Comparison of ENCODE assay signal across 12 cellular contexts in the genomic region with DNA sequence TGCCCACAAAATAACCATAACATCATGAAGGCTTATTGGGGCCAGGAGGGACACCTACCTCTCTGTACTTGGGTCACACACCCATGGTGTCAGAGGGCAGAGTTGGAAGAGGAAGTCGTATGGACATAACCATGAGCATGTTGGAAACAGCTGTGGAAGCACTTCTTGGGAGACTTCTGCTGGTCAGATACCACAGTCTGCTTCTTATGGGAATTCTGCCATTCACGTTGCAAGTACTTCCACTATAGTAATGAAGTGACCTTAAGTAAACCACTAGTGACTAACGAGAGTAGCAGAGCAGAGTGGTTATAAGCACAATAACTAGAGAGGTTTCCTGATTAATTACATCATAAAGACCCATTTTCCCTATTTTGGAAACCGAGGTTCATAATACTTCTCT.
"Had no signal": no experiment of that assay in that cellular context is flagged by ENCODE, and none has a peak within 500 bp of the region (broad histone marks: within the 10 kb centered on the region; RNA-seq: fewer than 3 reads in every experiment).

No MANE protein-coding gene starts in this region.

- H2AFZ ChIP-seq: neural progenitor cell had no signal

- H3K4me3 ChIP-seq: colonic mucosa, neural progenitor cell, pancreas, upper lobe of left lung had no signal

- H3K4me3 Mint-ChIP-seq: activated B cell treated with CpG ODN at 0.5 μM for 24 hours; activated CD4-positive, alpha-beta T cell treated with anti-CD3 and anti-CD28 coated beads, Interleukin-2, amount 10 ng/mL, durations not matched to agents 24 days and 14 days; activated naive CD4-positive, alpha-beta T cell treated with anti-CD3 and anti-CD28 coated beads, Interleukin-2, amount 50 U/mL, for 24 hours; neural progenitor cell; stimulated activated naive CD8-positive, alpha-beta T cell treated with anti-CD3 and anti-CD28 coated beads, Interleukin-15, Interleukin-2, amounts not matched to agents 100 ng/mL and 50 ng/mL, for 24 hours had no signal

- H3K4me1 ChIP-seq: colonic mucosa, pancreas, upper lobe of left lung had no signal

- H3K36me3 Mint-ChIP-seq: activated naive CD4-positive, alpha-beta T cell treated with anti-CD3 and anti-CD28 coated beads, Interleukin-2, amount 50 U/mL, for 24 hours; neural progenitor cell had no signal

- H3K27me3 ChIP-seq: colonic mucosa, neural progenitor cell, pancreas, upper lobe of left lung had no signal

- H3K9me3 Mint-ChIP-seq: activated B cell treated with CpG ODN at 0.5 μM for 24 hours; activated CD4-positive, alpha-beta T cell treated with anti-CD3 and anti-CD28 coated beads, Interleukin-2, amount 10 ng/mL, durations not matched to agents 24 days and 14 days; activated naive CD4-positive, alpha-beta T cell treated with anti-CD3 and anti-CD28 coated beads, Interleukin-2, amount 50 U/mL, for 24 hours; neural progenitor cell; stimulated activated naive CD8-positive, alpha-beta T cell treated with anti-CD3 and anti-CD28 coated beads, Interleukin-15, Interleukin-2, amounts not matched to agents 100 ng/mL and 50 ng/mL, for 24 hours had no signal

- H3K36me3 ChIP-seq: colonic mucosa, neural progenitor cell, pancreas, upper lobe of left lung had no signal

- FAIRE-seq: pancreas had no signal

- H3K27ac ChIP-seq: colonic mucosa, neural progenitor cell, pancreas, upper lobe of left lung had no signal

- H3K4me1 Mint-ChIP-seq: activated B cell treated with CpG ODN at 0.5 μM for 24 hours; activated CD4-positive, alpha-beta T cell treated with anti-CD3 and anti-CD28 coated beads, Interleukin-2, amount 10 ng/mL, durations not matched to agents 24 days and 14 days; activated naive CD4-positive, alpha-beta T cell treated with anti-CD3 and anti-CD28 coated beads, Interleukin-2, amount 50 U/mL, for 24 hours had no signal

- DNase-seq: activated B cell treated with CpG ODN at 0.5 μM for 24 hours; activated CD4-positive, alpha-beta T cell treated with anti-CD3 and anti-CD28 coated beads, Interleukin-2, amount 10 ng/mL, durations not matched to agents 24 days and 14 days; colonic mucosa; hippocampal formation; pancreas; stimulated activated CD4-positive, alpha-beta T cell treated with anti-CD3 and anti-CD28 coated beads, Interleukin-4, amount 100 ng/mL, for 1 hour; stimulated activated CD8-positive, alpha-beta memory T cell treated with anti-CD3 and anti-CD28 coated beads, Interleukin-4, amount 100 ng/mL, for 48 hours; T-helper 1 cell; upper lobe of left lung had no signal

- H3K27me3 Mint-ChIP-seq: activated B cell treated with CpG ODN at 0.5 μM for 24 hours; activated CD4-positive, alpha-beta T cell treated with anti-CD3 and anti-CD28 coated beads, Interleukin-2, amount 10 ng/mL, durations not matched to agents 24 days and 14 days; activated naive CD4-positive, alpha-beta T cell treated with anti-CD3 and anti-CD28 coated beads, Interleukin-2, amount 50 U/mL, for 24 hours; stimulated activated naive CD8-positive, alpha-beta T cell treated with anti-CD3 and anti-CD28 coated beads, Interleukin-15, Interleukin-2, amounts not matched to agents 100 ng/mL and 50 ng/mL, for 24 hours had no signal

- H3K9ac ChIP-seq: neural progenitor cell had no signal

- H3K9me3 ChIP-seq: colonic mucosa, pancreas, upper lobe of left lung had no signal

- H3K27ac Mint-ChIP-seq: activated B cell treated with CpG ODN at 0.5 μM for 24 hours; activated CD4-positive, alpha-beta T cell treated with anti-CD3 and anti-CD28 coated beads, Interleukin-2, amount 10 ng/mL, durations not matched to agents 24 days and 14 days; activated naive CD4-positive, alpha-beta T cell treated with anti-CD3 and anti-CD28 coated beads, Interleukin-2, amount 50 U/mL, for 24 hours; neural progenitor cell; stimulated activated naive CD8-positive, alpha-beta T cell treated with anti-CD3 and anti-CD28 coated beads, Interleukin-15, Interleukin-2, amounts not matched to agents 100 ng/mL and 50 ng/mL, for 24 hours had no signal

- H3K4me2 ChIP-seq: neural progenitor cell had no signal
